ENCODE assay signal across 29 cellular contexts in genomic region chrX:98077440-98077839, GRCh38.
"Had no signal": no experiment of that assay in that cellular context is flagged by ENCODE, and none has a peak within 500 bp of the region (broad histone marks: within the 10 kb centered on the region; RNA-seq: fewer than 3 reads in every experiment).

No MANE protein-coding gene starts in this region.

- ATAC-seq: effector memory CD8-positive, alpha-beta T cell; esophagus mucosa; foreskin keratinocyte; gastrocnemius medialis; gastroesophageal sphincter; heart left ventricle; heart right ventricle had no signal

- H3K4me3 ChIP-seq: colonic mucosa, coronary artery, dorsolateral prefrontal cortex, esophagus muscularis mucosa, esophagus squamous epithelium, gastrocnemius medialis, gastroesophageal sphincter, heart left ventricle, heart right ventricle, hepatocyte had no signal

- H3K27ac Mint-ChIP-seq: dendritic cell treated with granulocyte-macrophage colony-stimulating factor and Interleukin-4, amounts not matched to agents 40 ng/mL and 50 ng/mL, for 4 days; effector memory CD8-positive, alpha-beta T cell; endodermal cell had no signal

- FAIRE-seq: endometrium, endothelial cell of umbilical vein, frontal cortex had no signal

- H3K27ac ChIP-seq: colonic mucosa, coronary artery, dorsolateral prefrontal cortex, epithelial cell of prostate, esophagus muscularis mucosa, esophagus squamous epithelium, foreskin keratinocyte, gastrocnemius medialis, gastroesophageal sphincter, heart left ventricle, heart right ventricle, hepatocyte had no signal

- DNase-seq: colonic mucosa; cortex of kidney; dermis blood vessel endothelial cell; dorsolateral prefrontal cortex; effector CD4-positive, alpha-beta T cell; effector CD8-positive, alpha-beta T cell; effector memory CD4-positive, alpha-beta T cell; effector memory CD8-positive, alpha-beta T cell; endodermal cell; erythroblast; esophagus squamous epithelium; foreskin fibroblast; foreskin keratinocyte; foreskin melanocyte; gastrocnemius medialis; glutamatergic neuron; head of caudate nucleus; heart left ventricle; heart right ventricle had no signal

- H2AFZ ChIP-seq: hepatocyte had no signal

- H3K27me3 ChIP-seq: colonic mucosa, esophagus muscularis mucosa, esophagus squamous epithelium, foreskin keratinocyte, gastroesophageal sphincter, heart right ventricle, hepatocyte had no signal

- H3K4me1 ChIP-seq: colonic mucosa, esophagus muscularis mucosa, esophagus squamous epithelium, foreskin keratinocyte, gastrocnemius medialis, gastroesophageal sphincter, heart left ventricle, heart right ventricle had no signal

- H3K27me3 Mint-ChIP-seq: dendritic cell treated with granulocyte-macrophage colony-stimulating factor and Interleukin-4, amounts not matched to agents 40 ng/mL and 50 ng/mL, for 4 days; effector memory CD8-positive, alpha-beta T cell had no signal

- H3K4me3 Mint-ChIP-seq: dendritic cell treated with granulocyte-macrophage colony-stimulating factor and Interleukin-4, amounts not matched to agents 40 ng/mL and 50 ng/mL, for 4 days; effector memory CD8-positive, alpha-beta T cell; endodermal cell had no signal

- H3K79me2 ChIP-seq: hepatocyte had no signal

- H3K9me3 ChIP-seq: colonic mucosa, esophagus muscularis mucosa, gastrocnemius medialis, gastroesophageal sphincter had no signal

- H3K9me3 Mint-ChIP-seq: dendritic cell treated with granulocyte-macrophage colony-stimulating factor and Interleukin-4, amounts not matched to agents 40 ng/mL and 50 ng/mL, for 4 days had no signal

- H3K4me2 ChIP-seq: hepatocyte had no signal

- H3K36me3 ChIP-seq: colonic mucosa, esophagus muscularis mucosa, esophagus squamous epithelium, gastrocnemius medialis, gastroesophageal sphincter, heart left ventricle, heart right ventricle had no signal
